In genomic region chr17:49108318-49108717, GRCh38 we compare ENCODE assay signal across 10 cellular contexts. TPM values are rescaled to one million over a fixed set of nuclear protein-coding genes. Genes with fewer than 3 reads are reported as not detected.
A peak's percentile ranks its signal among the peaks of the same experiment; 100 is the strongest.
DNase-seq lines count a peak whose midpoint lies in the region; TF ChIP-seq lines count a peak whose summit lies in the region.
"Had no signal": no experiment of that assay in that cellular context is flagged by ENCODE, and none has a peak within 500 bp of the region (broad histone marks: within the 10 kb centered on the region; RNA-seq: fewer than 3 reads in every experiment).

No MANE protein-coding gene starts in this region.

- H2AFZ ChIP-seq in Karpas-422 (ENCODE audit: low read length), result no peak overlapping the region

- DNase-seq in H4 (ENCODE audit: low spot score), result peak; percentile 62
- peak; percentile 39 to 50 for DNase-seq in SJSA1 (ENCODE audit: low read depth in 1 of 2, low spot score in 2 of 2)
- peak; percentile 60 for DNase-seq in fibroblast of pulmonary artery (ENCODE audit: low read depth)
- DNase-seq in skeletal muscle cell (ENCODE audit: low read depth), result peak; percentile 36
- DNase-seq in GM13977 (ENCODE audit: low spot score), result no peak
- DNase-seq in HUDEP-2 (lab: John Stamatoyannopoulos, UW; ENCODE audit: unreplicated experiment in 76 of 76), result no peak
- no peak for DNase-seq in Karpas-422
- DNase-seq: activated CD4-positive, alpha-beta T cell treated with anti-CD3 and anti-CD28 coated beads for 1 hour; NCI-H187 had no signal

- peaks cover 39% of the 10 kb centered on the region for H3K4me1 ChIP-seq in SJSA1 (replicated peaks)
- H3K4me1 ChIP-seq in Karpas-422 (ENCODE audit: low read length), result no peaks in the 10 kb centered on the region

- H3K79me2 ChIP-seq in Karpas-422 (ENCODE audit: low read length), result no peaks in the 10 kb centered on the region

- H3K4me3 ChIP-seq in SJSA1, result no peak overlapping the region
- no peak overlapping the region for H3K4me3 ChIP-seq in fibroblast of pulmonary artery (replicated peaks; ENCODE audit: low read depth, low read length)
- no peak overlapping the region for H3K4me3 ChIP-seq in skeletal muscle cell (ENCODE audit: low read depth, low read length)
- H3K4me3 ChIP-seq in Karpas-422 (ENCODE audit: low read length), result no peak overlapping the region

- no peaks in the 10 kb centered on the region for H3K9me3 ChIP-seq in SJSA1 (replicated peaks)
- no peaks in the 10 kb centered on the region for H3K9me3 ChIP-seq in Karpas-422 (ENCODE audit: low read length)

- H3K27ac ChIP-seq in SJSA1 (peak overlapping the region; percentile 12), Karpas-422 (ENCODE audit: low read length) (no peak overlapping the region)

- no peaks in the 10 kb centered on the region for H3K9me2 ChIP-seq in Karpas-422 (replicated peaks; ENCODE audit: insufficient read depth, low read length)

- no peak for TF ChIP-seq CTCF in fibroblast of pulmonary artery (IDR thresholded peaks at IDR 0.05; ENCODE audit: low read length, missing control alignments)
- TF ChIP-seq CTCF in GM13977 (IDR thresholded peaks at IDR 0.05; ENCODE audit: extremely low read depth, insufficient read depth, missing control alignments), result no peak

- no peaks in the 10 kb centered on the region for H3K36me3 ChIP-seq in SJSA1
- no peaks in the 10 kb centered on the region for H3K36me3 ChIP-seq in Karpas-422 (ENCODE audit: insufficient read depth, low read length)

- no peak overlapping the region for H3K4me2 ChIP-seq in Karpas-422 (ENCODE audit: low read depth, low read length, poor library complexity, severe bottlenecking)

- no peaks in the 10 kb centered on the region for H3K27me3 ChIP-seq in SJSA1 (replicated peaks)
- H3K27me3 ChIP-seq in Karpas-422 (ENCODE audit: low read length), result no peaks in the 10 kb centered on the region

- in situ Hi-C loops in GM13977 (cut with MboI; ENCODE audit: low pct_unique_long_range_greater_than_20kb, low sequenced_read_pairs, unreplicated experiment), result no loop called here

- no peak overlapping the region for H3K9ac ChIP-seq in Karpas-422 (ENCODE audit: low read length)

- no peaks in the 10 kb centered on the region for H4K20me1 ChIP-seq in Karpas-422 (ENCODE audit: insufficient read depth, low read depth, low read length)

RNA-seq across cellular contexts. Expression of gene B4GALNT2, which starts 24.3 kb away (rescaled TPM):
- not detected in 2 replicates for total RNA-seq in H4 (2014; rRNA removed; shearing (Covaris generic))
- total RNA-seq in SJSA1 (2014; rRNA removed; shearing (Covaris generic)), result 0.06 and 0.39 TPM in 2 replicates
- total RNA-seq in Karpas-422 (2014; rRNA removed; shearing (Covaris generic); ENCODE audit: low replicate concordance), result not detected in 2 replicates
- total RNA-seq: skeletal muscle tissue had no signal

Comparison
In these comparisons a context has a peak if more than half of its experiments do, and no peak if none do; other contexts are left out.
1. DNase-seq: peak in H4 (single experiment), SJSA1 (2 of 2), fibroblast of pulmonary artery (single experiment) and skeletal muscle cell (single experiment); none in GM13977 (single experiment), HUDEP-2 (0 of 76) and Karpas-422 (single experiment).